11 cellular contexts compared by ENCODE assay signal in the genomic region with DNA sequence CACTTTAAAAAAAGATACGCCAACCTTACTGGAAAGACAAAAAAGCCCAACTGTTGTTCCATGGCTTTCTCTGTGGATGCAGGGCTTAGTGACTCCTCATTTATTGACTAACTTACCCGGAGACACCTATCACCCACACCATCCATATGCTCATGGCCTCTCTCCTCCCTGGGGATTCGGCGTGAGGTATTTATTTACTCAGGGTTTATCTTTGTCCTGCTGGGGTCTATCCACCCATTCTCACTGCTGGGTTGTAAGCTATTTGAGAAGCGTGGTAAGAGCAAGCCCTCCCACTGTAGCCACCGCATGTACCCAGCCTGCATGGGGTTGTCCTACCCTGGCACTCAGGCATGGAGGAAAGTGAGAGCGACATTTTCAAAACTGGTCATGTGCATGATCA.
"Had no signal": no experiment of that assay in that cellular context is flagged by ENCODE, and none has a peak within 500 bp of the region (broad histone marks: within the 10 kb centered on the region; RNA-seq: fewer than 3 reads in every experiment).

No MANE protein-coding gene starts in this region.

- H3K27me3 ChIP-seq: esophagus muscularis mucosa, gastroesophageal sphincter, neural progenitor cell had no signal

- DNase-seq: activated CD4-positive, alpha-beta T cell treated with anti-CD3 and anti-CD28 coated beads, Interleukin-2, amount 50 U/mL, for 48 hours; effector CD8-positive, alpha-beta T cell; mucosa of descending colon; naive B cell; stimulated activated CD4-positive, alpha-beta T cell treated with anti-CD3 and anti-CD28 coated beads, Interleukin-12 subunit alpha, Interleukin-12 subunit beta, amount 100 ng/mL, for 4 hours; stimulated activated CD4-positive, alpha-beta T cell treated with anti-CD3 and anti-CD28 coated beads, Interleukin-1b, Interleukin-23, amount 100 ng/mL, for 48 hours; stimulated activated CD8-positive, alpha-beta memory T cell treated with anti-CD3 and anti-CD28 coated beads, Interleukin-4, amount 100 ng/mL, for 48 hours; stimulated activated naive CD4-positive, alpha-beta T cell had no signal

- H3K4me1 ChIP-seq: esophagus muscularis mucosa, gastroesophageal sphincter, neural progenitor cell had no signal

- H3K9ac ChIP-seq: neural progenitor cell had no signal

- H3K4me3 ChIP-seq: esophagus muscularis mucosa, gastroesophageal sphincter, mucosa of descending colon, neural progenitor cell had no signal

- H3K27ac ChIP-seq: esophagus muscularis mucosa, gastroesophageal sphincter, neural progenitor cell had no signal

- H3K36me3 ChIP-seq: esophagus muscularis mucosa, gastroesophageal sphincter, neural progenitor cell had no signal

- H3K4me2 ChIP-seq: neural progenitor cell had no signal
